20 cellular contexts compared by ENCODE assay signal in the genomic region with DNA sequence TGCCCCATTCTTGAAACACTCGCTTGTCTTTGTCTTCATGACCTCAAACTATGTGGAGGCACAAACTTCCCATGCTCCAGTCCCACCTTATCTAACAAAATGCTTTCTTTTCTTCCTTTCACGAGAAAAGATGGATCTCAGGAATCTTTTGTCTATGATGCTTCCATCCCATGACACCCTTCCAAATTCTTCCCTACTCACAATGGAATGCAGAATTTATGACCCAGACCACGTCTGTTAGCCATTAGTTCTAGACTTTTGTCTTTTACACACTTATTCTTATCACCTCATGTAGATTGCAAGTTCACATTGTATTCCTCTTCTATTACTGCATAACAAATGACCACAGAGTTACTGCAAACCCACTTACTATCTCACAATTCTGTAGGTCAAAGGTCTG. TPM values are rescaled to one million over a fixed set of nuclear protein-coding genes. Genes with fewer than 3 reads are reported as not detected.
DNase-seq lines count a peak whose midpoint lies in the region; ATAC-seq, FAIRE-seq and TF ChIP-seq lines count a peak whose summit lies in the region.
"Had no signal": no experiment of that assay in that cellular context is flagged by ENCODE, and none has a peak within 500 bp of the region (broad histone marks: within the 10 kb centered on the region; RNA-seq: fewer than 3 reads in every experiment).

No MANE protein-coding gene starts in this region.

- H3K27ac Mint-ChIP-seq in astrocyte (ENCODE audit: unreplicated experiment) = no peak overlapping the region
- no peak overlapping the region for H3K27ac Mint-ChIP-seq in activated CD8-positive, alpha-beta memory T cell treated with anti-CD3 and anti-CD28 coated beads, Interleukin-2, amount 10 ng/mL, durations not matched to agents 7 days and 5 days
- H3K27ac Mint-ChIP-seq: CD4-positive, alpha-beta memory T cell; IgD-negative memory B cell had no signal

- no peak overlapping the region for H2AFZ ChIP-seq in astrocyte (ENCODE audit: low read depth, low read length)
- H2AFZ ChIP-seq in osteoblast (ENCODE audit: low read length) = no peak overlapping the region
- H2AFZ ChIP-seq: GM23248 had no signal

- H3K4me1 Mint-ChIP-seq in astrocyte (ENCODE audit: low read depth, unreplicated experiment) = peaks cover 10% of the 10 kb centered on the region
- no peaks in the 10 kb centered on the region for H3K4me1 Mint-ChIP-seq in activated CD8-positive, alpha-beta memory T cell treated with anti-CD3 and anti-CD28 coated beads, Interleukin-2, amount 10 ng/mL, durations not matched to agents 7 days and 5 days
- H3K4me1 Mint-ChIP-seq: CD4-positive, alpha-beta memory T cell; IgD-negative memory B cell had no signal

- H3K27ac ChIP-seq in A549 (no peak overlapping the region), astrocyte (ENCODE audit: low read depth, low read length) (no peak overlapping the region), osteoblast (ENCODE audit: low read depth, low read length) (peak overlapping the region; percentile 40)
- H3K27ac ChIP-seq: C4-2B, GM23248 had no signal

- H3K4me3 Mint-ChIP-seq in astrocyte (ENCODE audit: unreplicated experiment) = no peak overlapping the region
- no peak overlapping the region for H3K4me3 Mint-ChIP-seq in activated CD8-positive, alpha-beta memory T cell treated with anti-CD3 and anti-CD28 coated beads, Interleukin-2, amount 10 ng/mL, durations not matched to agents 7 days and 5 days
- H3K4me3 Mint-ChIP-seq: IgD-negative memory B cell had no signal

- TF ChIP-seq CTCF in A549 (IDR thresholded peaks at IDR 0.05) (no peak), astrocyte (IDR thresholded peaks at IDR 0.05; ENCODE audit: insufficient read depth, low read depth, low read length) (no peak), osteoblast (IDR thresholded peaks at IDR 0.05; ENCODE audit: extremely low read depth, low read depth, low read length) (no peak)

- no peaks in the 10 kb centered on the region for H3K27me3 Mint-ChIP-seq in astrocyte (ENCODE audit: low read depth, unreplicated experiment)
- no peaks in the 10 kb centered on the region for H3K27me3 Mint-ChIP-seq in activated CD8-positive, alpha-beta memory T cell treated with anti-CD3 and anti-CD28 coated beads, Interleukin-2, amount 10 ng/mL, durations not matched to agents 7 days and 5 days

- H3K79me2 ChIP-seq in astrocyte (ENCODE audit: insufficient read depth, low read length) (no peaks in the 10 kb centered on the region), osteoblast (ENCODE audit: insufficient read depth, low read length) (no peaks in the 10 kb centered on the region)

- H3K4me1 ChIP-seq in A549 (no peaks in the 10 kb centered on the region), astrocyte (ENCODE audit: insufficient read depth, low read length) (no peaks in the 10 kb centered on the region), osteoblast (ENCODE audit: insufficient read depth, low read length) (peaks cover 39% of the 10 kb centered on the region)
- H3K4me1 ChIP-seq: BE2C had no signal

- TF ChIP-seq POLR2A in A549 (IDR thresholded peaks at IDR 0.05; ENCODE audit: low read length) = no peak

- H3K9me3 Mint-ChIP-seq in astrocyte (ENCODE audit: unreplicated experiment) = peaks cover 2% of the 10 kb centered on the region
- H3K9me3 Mint-ChIP-seq in activated CD8-positive, alpha-beta memory T cell treated with anti-CD3 and anti-CD28 coated beads, Interleukin-2, amount 10 ng/mL, durations not matched to agents 7 days and 5 days (ENCODE audit: low read depth) = peaks cover 5% of the 10 kb centered on the region

- no peak overlapping the region for H3K9ac ChIP-seq in astrocyte (ENCODE audit: low read length)
- H3K9ac ChIP-seq: GM23248 had no signal

- CTCF ChIA-PET in A549 (lab: Yijun Ruan, JAX) = interaction anchor here (1.1 kb wide), 1 partner anchor 38 kb away, joined by 3 read pairs; no protein-coding TSS in a partner anchor
- CTCF ChIA-PET in activated CD8-positive, alpha-beta memory T cell treated with anti-CD3 and anti-CD28 coated beads, Interleukin-2, amount 10 ng/mL, durations not matched to agents 7 days and 5 days (lab: Charles Lee) = no interaction called here

- H3K4me2 ChIP-seq in A549 = no peak overlapping the region
- no peak overlapping the region for H3K4me2 ChIP-seq in astrocyte (ENCODE audit: low read length)
- no peak overlapping the region for H3K4me2 ChIP-seq in osteoblast (ENCODE audit: insufficient read depth, low read length)

- POLR2A ChIA-PET in A549 (lab: Yijun Ruan, JAX) = no interaction called here

- no peaks in the 10 kb centered on the region for H3K36me3 ChIP-seq in astrocyte (ENCODE audit: insufficient read depth, low read length)
- no peaks in the 10 kb centered on the region for H3K36me3 ChIP-seq in osteoblast (ENCODE audit: insufficient read depth, low read length)
- H3K36me3 ChIP-seq: BE2C had no signal

- ATAC-seq in A549 = no peak
- no peak for ATAC-seq in HG03097 (IDR thresholded peaks at IDR 0.05; ENCODE audit: low FRiP score, unreplicated experiment)
- no peak for ATAC-seq in activated CD8-positive, alpha-beta memory T cell treated with anti-CD3 and anti-CD28 coated beads, Interleukin-2, amount 10 ng/mL, durations not matched to agents 7 days and 5 days
- ATAC-seq: GM12878 had no signal

- peak; percentile 76 for FAIRE-seq in A549 (lab: Jason Lieb, UNC)
- no peak for FAIRE-seq in astrocyte (lab: Jason Lieb, UNC)
- FAIRE-seq: GM12878, GM18507 had no signal

- H4K20me1 ChIP-seq in astrocyte (ENCODE audit: insufficient read depth, low read length) = no peaks in the 10 kb centered on the region
- H4K20me1 ChIP-seq in osteoblast (ENCODE audit: insufficient read depth, low read length) = no peaks in the 10 kb centered on the region

- no peak for DNase-seq in A549 (ENCODE audit: low read depth in 1 of 2, low spot score in 1 of 2)
- DNase-seq in EL = peak; percentile 34
- peak; percentile 4 for DNase-seq in astrocyte (ENCODE audit: low read depth)
- DNase-seq in osteoblast (ENCODE audit: insufficient read length, low spot score, missing footprints) = no peak
- DNase-seq in activated CD8-positive, alpha-beta memory T cell treated with anti-CD3 and anti-CD28 coated beads, Interleukin-2, amount 10 ng/mL, durations not matched to agents 7 days and 5 days = no peak
- DNase-seq in Kasumi-1 (lab: John Stamatoyannopoulos, UW) = no peak
- DNase-seq: 8988T; ACHN; BE2C; CD4-positive, alpha-beta memory T cell; DMS79; GDM1; GM23248; H7; KG1 had no signal

- H3K4me3 ChIP-seq in A549 (no peak overlapping the region), astrocyte (ENCODE audit: insufficient read depth, low read depth, low read length) (no peak overlapping the region), osteoblast (ENCODE audit: insufficient read depth, low read length) (no peak overlapping the region)
- H3K4me3 ChIP-seq: GM12878, GM23248 had no signal

- 73% methylated on average over 3 of the region's 3 CpGs for WGBS in A549 (ENCODE audit: missing lambda C conversion rate)

- H3K9me3 ChIP-seq in A549 (no peaks in the 10 kb centered on the region), astrocyte (ENCODE audit: insufficient read depth, low read depth, low read length) (no peaks in the 10 kb centered on the region), osteoblast (ENCODE audit: low read depth, low read length) (no peaks in the 10 kb centered on the region)
- H3K9me3 ChIP-seq: BE2C had no signal

- H3K27me3 ChIP-seq in astrocyte (ENCODE audit: insufficient read depth, low read length) (no peaks in the 10 kb centered on the region), osteoblast (ENCODE audit: insufficient read depth, low read length) (no peaks in the 10 kb centered on the region)
- H3K27me3 ChIP-seq: BE2C had no signal

- TF ChIP-seq RAD21 in A549 (conservative IDR thresholded peaks at IDR 0.05 in 1 of 2, IDR thresholded peaks at IDR 0.05 in 1 of 2) = no peak

- no peak for TF ChIP-seq EP300 in A549 (IDR thresholded peaks at IDR 0.05)

- H3K36me3 Mint-ChIP-seq in astrocyte (ENCODE audit: low read depth, unreplicated experiment) = no peaks in the 10 kb centered on the region
- H3K36me3 Mint-ChIP-seq in activated CD8-positive, alpha-beta memory T cell treated with anti-CD3 and anti-CD28 coated beads, Interleukin-2, amount 10 ng/mL, durations not matched to agents 7 days and 5 days = no peaks in the 10 kb centered on the region
- H3K36me3 Mint-ChIP-seq: CD4-positive, alpha-beta memory T cell; IgD-negative memory B cell had no signal

TF ChIP-seq in A549, 52 proteins besides CTCF, POLR2A, EP300 and RAD21 (continues in another document):
- TF ChIP-seq SREBF2 (IDR thresholded peaks at IDR 0.05) (no peak), FOXS1 (CRISPR knock-in tag; IDR thresholded peaks at IDR 0.05) (no peak)
- TF ChIP-seq, protein P1, sequence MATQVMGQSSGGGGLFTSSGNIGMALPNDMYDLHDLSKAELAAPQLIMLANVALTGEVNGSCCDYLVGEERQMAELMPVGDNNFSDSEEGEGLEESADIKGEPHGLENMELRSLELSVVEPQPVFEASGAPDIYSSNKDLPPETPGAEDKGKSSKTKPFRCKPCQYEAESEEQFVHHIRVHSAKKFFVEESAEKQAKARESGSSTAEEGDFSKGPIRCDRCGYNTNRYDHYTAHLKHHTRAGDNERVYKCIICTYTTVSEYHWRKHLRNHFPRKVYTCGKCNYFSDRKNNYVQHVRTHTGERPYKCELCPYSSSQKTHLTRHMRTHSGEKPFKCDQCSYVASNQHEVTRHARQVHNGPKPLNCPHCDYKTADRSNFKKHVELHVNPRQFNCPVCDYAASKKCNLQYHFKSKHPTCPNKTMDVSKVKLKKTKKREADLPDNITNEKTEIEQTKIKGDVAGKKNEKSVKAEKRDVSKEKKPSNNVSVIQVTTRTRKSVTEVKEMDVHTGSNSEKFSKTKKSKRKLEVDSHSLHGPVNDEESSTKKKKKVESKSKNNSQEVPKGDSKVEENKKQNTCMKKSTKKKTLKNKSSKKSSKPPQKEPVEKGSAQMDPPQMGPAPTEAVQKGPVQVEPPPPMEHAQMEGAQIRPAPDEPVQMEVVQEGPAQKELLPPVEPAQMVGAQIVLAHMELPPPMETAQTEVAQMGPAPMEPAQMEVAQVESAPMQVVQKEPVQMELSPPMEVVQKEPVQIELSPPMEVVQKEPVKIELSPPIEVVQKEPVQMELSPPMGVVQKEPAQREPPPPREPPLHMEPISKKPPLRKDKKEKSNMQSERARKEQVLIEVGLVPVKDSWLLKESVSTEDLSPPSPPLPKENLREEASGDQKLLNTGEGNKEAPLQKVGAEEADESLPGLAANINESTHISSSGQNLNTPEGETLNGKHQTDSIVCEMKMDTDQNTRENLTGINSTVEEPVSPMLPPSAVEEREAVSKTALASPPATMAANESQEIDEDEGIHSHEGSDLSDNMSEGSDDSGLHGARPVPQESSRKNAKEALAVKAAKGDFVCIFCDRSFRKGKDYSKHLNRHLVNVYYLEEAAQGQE (IDR thresholded peaks at IDR 0.05) = no peak

RNA-seq across cellular contexts. Expression of gene LAMP5, which starts 24.2 kb away (rescaled TPM):
- polyA plus RNA-seq in A549 (2011; rRNA removed) (0.04 and 0.13 TPM in 2 replicates), A549 (2017; fragmentation: RNase III; extraction: RNeasy Plus Mini Kit Qiagen cat#74134 plus additional on column Dnase treatment) (0.04 to 0.12 TPM in 2 of 3 replicates, not detected in the other)
- polyA plus RNA-seq in A549 (2012; cell fraction: cytosol; rRNA removed) = not detected in 2 replicates
- 0.13 and 0.17 TPM in 2 replicates for polyA plus RNA-seq in A549 (2012; cell fraction: nucleus; rRNA removed)
- polyA minus RNA-seq in A549 (2011; rRNA and poly(A)+ RNA removed) = 0.08 TPM in 1 of 2 replicates, not detected in the other
- total RNA-seq in astrocyte (2.3 and 4.7 TPM in 2 replicates), osteoblast (under 0.01 and 0.29 TPM in 2 replicates)
- total RNA-seq in activated CD8-positive, alpha-beta memory T cell treated with anti-CD3 and anti-CD28 coated beads, Interleukin-2, amount 10 ng/mL, durations not matched to agents 7 days and 5 days = not detected
- total RNA-seq: CD4-positive, alpha-beta memory T cell had no signal
- polyA plus RNA-seq: CD4-positive, alpha-beta memory T cell; GM23248 had no signal

Comparison
In these comparisons a context has a peak if more than half of its experiments do, and no peak if none do; other contexts are left out.
1. DNase-seq: peak in EL (single experiment) and astrocyte (single experiment); none in A549 (0 of 2), osteoblast (single experiment), activated CD8-positive, alpha-beta memory T cell treated with anti-CD3 and anti-CD28 coated beads, Interleukin-2, amount 10 ng/mL, durations not matched to agents 7 days and 5 days (single experiment) and Kasumi-1 (0 of 2).